8 cellular contexts compared by ENCODE assay signal in the genomic region with DNA sequence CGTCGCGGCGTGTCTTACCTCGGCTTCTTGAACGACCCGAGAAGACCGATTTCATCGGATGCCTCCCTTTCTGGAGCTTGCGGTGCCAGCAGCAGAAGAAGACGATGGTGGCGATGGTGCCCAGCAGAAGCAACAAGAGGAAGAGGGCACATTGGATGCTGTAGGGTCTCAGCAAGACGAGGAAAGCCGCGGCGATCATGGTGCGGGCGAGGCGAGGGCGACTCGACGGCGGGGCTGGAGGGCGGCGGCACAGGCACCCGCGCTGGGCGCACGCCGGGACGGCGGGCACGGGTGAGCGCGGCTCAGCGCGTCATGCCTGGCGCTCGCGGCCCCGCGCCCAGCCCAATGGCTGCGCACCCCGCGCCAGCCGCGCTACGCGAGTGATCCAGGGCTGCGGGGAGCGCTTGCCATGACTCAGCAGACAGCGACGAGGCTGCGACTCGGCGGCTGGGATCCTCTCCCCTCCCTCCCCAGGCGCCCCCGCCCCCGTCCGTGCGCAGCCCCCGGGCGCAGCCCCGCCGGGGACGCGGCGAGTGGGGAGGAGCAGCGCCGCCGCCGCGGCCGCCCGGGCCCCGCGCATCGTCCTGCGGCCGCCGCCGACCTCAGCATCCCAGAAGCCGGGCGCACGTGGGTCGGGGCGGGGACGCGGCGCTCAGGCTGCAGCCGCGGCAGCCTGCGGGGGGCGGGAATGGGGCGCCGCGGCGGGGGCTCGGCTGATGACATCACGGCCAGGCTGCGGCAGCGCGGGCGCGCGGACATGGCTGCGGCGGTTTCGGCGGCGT. TPM values are rescaled to one million over a fixed set of nuclear protein-coding genes. Genes with fewer than 3 reads are reported as not detected.
DNase-seq lines count a peak whose midpoint lies in the region; ATAC-seq and TF ChIP-seq lines count a peak whose summit lies in the region.

A gene with protein sequence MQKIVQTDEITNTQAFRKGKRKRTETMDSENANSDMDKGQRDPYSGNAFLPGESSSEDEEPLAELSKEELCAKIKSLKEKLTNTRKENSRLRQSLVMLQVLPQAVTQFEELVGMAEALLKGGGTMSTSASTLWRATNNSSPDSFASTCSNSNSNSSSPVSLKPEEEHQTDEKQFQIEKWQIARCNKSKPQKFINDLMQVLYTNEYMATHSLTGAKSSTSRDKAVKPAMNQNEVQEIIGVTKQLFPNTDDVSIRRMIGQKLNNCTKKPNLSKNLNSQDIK (plus strand): TSS at position 719 of the 782 bp plus-strand sequence. CDS start 26,704 bp downstream, outside the sequence.

- H3K27ac ChIP-seq in CD4-positive, alpha-beta memory T cell (ENCODE audit: low read depth, low read length) = no peak within 1 kb of the TSS
- H3K27ac ChIP-seq in osteoblast (ENCODE audit: low read depth, low read length) = peak within 1 kb of the TSS; percentile 92

- TF ChIP-seq CTCF in osteoblast (IDR thresholded peaks at IDR 0.05; ENCODE audit: extremely low read depth, low read depth, low read length) = no peak

- H2AFZ ChIP-seq in osteoblast (ENCODE audit: low read length) = peak within 1 kb of the TSS; percentile 89

- POLR2A ChIA-PET in CD4-positive, alpha-beta memory T cell (lab: Charles Lee; ENCODE audit: partially characterized antibody) = no interaction called here

- H3K36me3 Mint-ChIP-seq in CD4-positive, alpha-beta memory T cell = peaks cover 0 to 3% of the 10 kb centered on the region in 2 donors
- H3K36me3 Mint-ChIP-seq in activated naive CD4-positive, alpha-beta T cell treated with anti-CD3 and anti-CD28 coated beads, Interleukin-2, amount 50 U/mL, for 24 hours = no peaks in the 10 kb centered on the region

- H3K4me3 Mint-ChIP-seq in CD4-positive, alpha-beta memory T cell = peak within 1 kb of the TSS; percentile 86 to 93 (median 90)
- H3K4me3 Mint-ChIP-seq in activated naive CD4-positive, alpha-beta T cell treated with anti-CD3 and anti-CD28 coated beads, Interleukin-2, amount 50 U/mL, for 24 hours = peak within 1 kb of the TSS; percentile 93

- no peaks in the 10 kb centered on the region for H3K36me3 ChIP-seq in CD4-positive, alpha-beta memory T cell (ENCODE audit: insufficient read depth, low read length)
- peaks cover 3% of the 10 kb centered on the region for H3K36me3 ChIP-seq in osteoblast (ENCODE audit: insufficient read depth, low read length)

- peak within 1 kb of the TSS; percentile 32 to 37 for H3K4me3 ChIP-seq in CD4-positive, alpha-beta memory T cell (ENCODE audit: low read length in 2 of 2)
- H3K4me3 ChIP-seq in osteoblast (ENCODE audit: insufficient read depth, low read length) = peak within 1 kb of the TSS; percentile 93

- H3K4me1 ChIP-seq in CD4-positive, alpha-beta memory T cell (ENCODE audit: insufficient read depth, low read length) = peaks cover 19% of the 10 kb centered on the region
- peaks cover 57% of the 10 kb centered on the region for H3K4me1 ChIP-seq in osteoblast (ENCODE audit: insufficient read depth, low read length)

- peak; percentile 50 for ATAC-seq in GM18909 (IDR thresholded peaks at IDR 0.05; ENCODE audit: poor library complexity, unreplicated experiment)
- ATAC-seq in HG03066 (IDR thresholded peaks at IDR 0.05; ENCODE audit: low read depth, unreplicated experiment) = peak; percentile 35

- no peaks in the 10 kb centered on the region for H3K9me3 ChIP-seq in CD4-positive, alpha-beta memory T cell (ENCODE audit: control insufficient read depth in 1 of 2, low read length in 2 of 2)
- H3K9me3 ChIP-seq in osteoblast (ENCODE audit: low read depth, low read length) = no peaks in the 10 kb centered on the region

- H3K9me3 Mint-ChIP-seq in CD4-positive, alpha-beta memory T cell = peaks cover 0 to 4% (median 0%) of the 10 kb centered on the region in 8 donors
- H3K9me3 Mint-ChIP-seq in activated naive CD4-positive, alpha-beta T cell treated with anti-CD3 and anti-CD28 coated beads, Interleukin-2, amount 50 U/mL, for 24 hours = no peaks in the 10 kb centered on the region

- intact Hi-C loops in CD4-positive, alpha-beta memory T cell (cut with micrococcal nuclease) = loop anchor here (2.0 kb wide), 1 partner anchor 362 kb away; a partner anchor contains a TSS
- intact Hi-C loops in head of caudate nucleus (cut with DNase I) = loop anchor here (2.0 to 5.0 kb wide), 3 partner anchors 52 to 362 kb away; a partner anchor contains a TSS

- peak within 1 kb of the TSS in 3 of 7 donors; percentile 43 to 79 (median 55) for H3K27ac Mint-ChIP-seq in CD4-positive, alpha-beta memory T cell
- peak within 1 kb of the TSS; percentile 73 for H3K27ac Mint-ChIP-seq in activated naive CD4-positive, alpha-beta T cell treated with anti-CD3 and anti-CD28 coated beads, Interleukin-2, amount 50 U/mL, for 24 hours

- peaks cover 2% of the 10 kb centered on the region for H4K20me1 ChIP-seq in osteoblast (ENCODE audit: insufficient read depth, low read length)

- CTCF ChIA-PET in CD4-positive, alpha-beta memory T cell (lab: Charles Lee; ENCODE audit: partially characterized antibody) = interaction anchor here (1.0 to 1.5 kb wide), 2 partner anchors 10 to 361 kb away, joined by 3 read pairs; no protein-coding TSS in a partner anchor

- H3K79me2 ChIP-seq in osteoblast (ENCODE audit: insufficient read depth, low read length) = peaks cover 37% of the 10 kb centered on the region

- peaks cover 19% of the 10 kb centered on the region for H3K27me3 ChIP-seq in CD4-positive, alpha-beta memory T cell (ENCODE audit: insufficient read depth, low read length)
- no peaks in the 10 kb centered on the region for H3K27me3 ChIP-seq in osteoblast (ENCODE audit: insufficient read depth, low read length)

- H3K27me3 Mint-ChIP-seq in CD4-positive, alpha-beta memory T cell = peaks cover 44 to 64% of the 10 kb centered on the region in 2 donors
- H3K27me3 Mint-ChIP-seq in activated naive CD4-positive, alpha-beta T cell treated with anti-CD3 and anti-CD28 coated beads, Interleukin-2, amount 50 U/mL, for 24 hours = peaks cover 50% of the 10 kb centered on the region

- peak within 1 kb of the TSS; percentile 96 for H3K4me2 ChIP-seq in osteoblast (ENCODE audit: insufficient read depth, low read length)

- DNase-seq in CD4-positive, alpha-beta memory T cell = peak; percentile 15 to 40 (median 16)
- DNase-seq in NCI-H69 (lab: John Stamatoyannopoulos, UW) (peak; percentile 93), head of caudate nucleus (peak; percentile 48 to 94 (median 82)), osteoblast (ENCODE audit: insufficient read length, low spot score, missing footprints) (no peak), cerebellar nuclear complex (lab: John Stamatoyannopoulos, UW) (no peak)

- H3K4me1 Mint-ChIP-seq in CD4-positive, alpha-beta memory T cell = peaks cover 9 to 27% (median 20%) of the 10 kb centered on the region in 4 donors
- peaks cover 17% of the 10 kb centered on the region for H3K4me1 Mint-ChIP-seq in activated naive CD4-positive, alpha-beta T cell treated with anti-CD3 and anti-CD28 coated beads, Interleukin-2, amount 50 U/mL, for 24 hours

RNA-seq across cellular contexts. Expression of the gene that starts here (rescaled TPM):
- total RNA-seq in CD4-positive, alpha-beta memory T cell = not detected
- not detected for polyA plus RNA-seq in CD4-positive, alpha-beta memory T cell
- 22.4 and 23.6 TPM in 2 replicates for total RNA-seq in osteoblast

Comparison
In these comparisons a context has a peak if more than half of its experiments do, and no peak if none do; other contexts are left out.
1. RNA of the gene that starts here (total RNA-seq): 22.4 to 23.6 TPM in osteoblast; not detected in CD4-positive, alpha-beta memory T cell; every median in the first group is over 10 times any median in the second.
2. Peak in DNase-seq and H3K4me3 ChIP-seq in CD4-positive, alpha-beta memory T cell; RNA of the gene not detected or under 1 TPM.
3. DNase-seq: peak in NCI-H69 (single experiment) and head of caudate nucleus (42 of 42); none in osteoblast (single experiment) and cerebellar nuclear complex (0 of 2).